Comparison of ENCODE assay signal across 7 cellular contexts in the genomic region with DNA sequence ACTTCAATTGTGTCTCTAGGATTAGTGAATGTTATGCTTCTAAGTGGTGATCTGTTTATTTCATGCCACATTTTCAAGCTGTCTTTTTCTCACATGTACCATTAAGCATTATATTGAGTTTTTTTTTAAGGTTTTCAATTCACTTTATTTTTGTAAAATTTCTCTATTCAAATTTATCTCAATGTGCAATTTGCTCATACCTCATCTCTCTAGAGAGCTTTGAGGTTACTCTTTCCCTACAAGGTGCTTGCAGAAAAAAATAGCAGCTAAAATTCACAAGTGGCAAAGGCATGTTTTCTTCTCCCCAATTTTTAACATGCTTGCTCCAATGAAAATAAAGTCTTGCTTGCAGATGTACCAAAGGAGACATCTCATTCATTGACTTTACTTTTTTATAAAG.
"Had no signal": no experiment of that assay in that cellular context is flagged by ENCODE, and none has a peak within 500 bp of the region (broad histone marks: within the 10 kb centered on the region; RNA-seq: fewer than 3 reads in every experiment).

No MANE protein-coding gene starts in this region.

- DNase-seq: HFFc6, Kasumi-1, KBM-7 had no signal

- H2AFZ ChIP-seq: GM23338 had no signal

- H3K9me3 Mint-ChIP-seq: HFFc6, IgD-negative memory B cell had no signal

- H3K4me1 Mint-ChIP-seq: GM23338 had no signal

- H3K9me3 ChIP-seq: HAP-1 had no signal

- H3K4me3 ChIP-seq: GM23338, HAP-1 had no signal

- H3K27ac Mint-ChIP-seq: GM23338, HFFc6, IgD-negative memory B cell had no signal

- H3K36me3 Mint-ChIP-seq: IgD-negative memory B cell had no signal

- H3K4me2 ChIP-seq: GM23338 had no signal

- H3K27me3 Mint-ChIP-seq: IgD-negative memory B cell had no signal

- H3K4me3 Mint-ChIP-seq: GM23338, HFFc6, IgD-negative memory B cell had no signal

- H3K36me3 ChIP-seq: HAP-1 had no signal

- H3K4me1 ChIP-seq: HAP-1 had no signal

- H3K27ac ChIP-seq: HL-60 had no signal
